Comparison of ENCODE assay signal across 2 cellular contexts in genomic region chr12:125954362-125954761, GRCh38.
TF ChIP-seq lines count a peak whose summit lies in the region.

No MANE protein-coding gene starts in this region.

TF ChIP-seq in GM23338, 12 proteins besides CTCF, POLR2A, EP300 and RAD21:
- TF ChIP-seq ZNF331 (CRISPR knock-in tag; IDR thresholded peaks at IDR 0.05; ENCODE audit: low read depth) (no peak), JUNB (IDR thresholded peaks at IDR 0.05; ENCODE audit: unreplicated experiment) (no peak), EZH2 (IDR thresholded peaks at IDR 0.05; ENCODE audit: low read depth, unreplicated experiment) (no peak), NANOG (IDR thresholded peaks at IDR 0.05; ENCODE audit: borderline replicate concordance) (no peak), CREB1 (CRISPR knock-in tag; IDR thresholded peaks at IDR 0.05; ENCODE audit: low read depth) (no peak), POLR2AphosphoS5 (IDR thresholded peaks at IDR 0.05; ENCODE audit: low read depth) (no peak), ZNF114 (CRISPR knock-in tag; IDR thresholded peaks at IDR 0.05) (no peak), EZH2phosphoT487 (IDR thresholded peaks at IDR 0.05; ENCODE audit: unreplicated experiment) (no peak), STAT1 (IDR thresholded peaks at IDR 0.05; ENCODE audit: unreplicated experiment) (no peak), ETS1 (IDR thresholded peaks at IDR 0.05) (no peak)
- TF ChIP-seq, protein P1, sequence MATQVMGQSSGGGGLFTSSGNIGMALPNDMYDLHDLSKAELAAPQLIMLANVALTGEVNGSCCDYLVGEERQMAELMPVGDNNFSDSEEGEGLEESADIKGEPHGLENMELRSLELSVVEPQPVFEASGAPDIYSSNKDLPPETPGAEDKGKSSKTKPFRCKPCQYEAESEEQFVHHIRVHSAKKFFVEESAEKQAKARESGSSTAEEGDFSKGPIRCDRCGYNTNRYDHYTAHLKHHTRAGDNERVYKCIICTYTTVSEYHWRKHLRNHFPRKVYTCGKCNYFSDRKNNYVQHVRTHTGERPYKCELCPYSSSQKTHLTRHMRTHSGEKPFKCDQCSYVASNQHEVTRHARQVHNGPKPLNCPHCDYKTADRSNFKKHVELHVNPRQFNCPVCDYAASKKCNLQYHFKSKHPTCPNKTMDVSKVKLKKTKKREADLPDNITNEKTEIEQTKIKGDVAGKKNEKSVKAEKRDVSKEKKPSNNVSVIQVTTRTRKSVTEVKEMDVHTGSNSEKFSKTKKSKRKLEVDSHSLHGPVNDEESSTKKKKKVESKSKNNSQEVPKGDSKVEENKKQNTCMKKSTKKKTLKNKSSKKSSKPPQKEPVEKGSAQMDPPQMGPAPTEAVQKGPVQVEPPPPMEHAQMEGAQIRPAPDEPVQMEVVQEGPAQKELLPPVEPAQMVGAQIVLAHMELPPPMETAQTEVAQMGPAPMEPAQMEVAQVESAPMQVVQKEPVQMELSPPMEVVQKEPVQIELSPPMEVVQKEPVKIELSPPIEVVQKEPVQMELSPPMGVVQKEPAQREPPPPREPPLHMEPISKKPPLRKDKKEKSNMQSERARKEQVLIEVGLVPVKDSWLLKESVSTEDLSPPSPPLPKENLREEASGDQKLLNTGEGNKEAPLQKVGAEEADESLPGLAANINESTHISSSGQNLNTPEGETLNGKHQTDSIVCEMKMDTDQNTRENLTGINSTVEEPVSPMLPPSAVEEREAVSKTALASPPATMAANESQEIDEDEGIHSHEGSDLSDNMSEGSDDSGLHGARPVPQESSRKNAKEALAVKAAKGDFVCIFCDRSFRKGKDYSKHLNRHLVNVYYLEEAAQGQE (IDR thresholded peaks at IDR 0.05; ENCODE audit: unreplicated experiment): no peak
- TF ChIP-seq, protein P2, sequence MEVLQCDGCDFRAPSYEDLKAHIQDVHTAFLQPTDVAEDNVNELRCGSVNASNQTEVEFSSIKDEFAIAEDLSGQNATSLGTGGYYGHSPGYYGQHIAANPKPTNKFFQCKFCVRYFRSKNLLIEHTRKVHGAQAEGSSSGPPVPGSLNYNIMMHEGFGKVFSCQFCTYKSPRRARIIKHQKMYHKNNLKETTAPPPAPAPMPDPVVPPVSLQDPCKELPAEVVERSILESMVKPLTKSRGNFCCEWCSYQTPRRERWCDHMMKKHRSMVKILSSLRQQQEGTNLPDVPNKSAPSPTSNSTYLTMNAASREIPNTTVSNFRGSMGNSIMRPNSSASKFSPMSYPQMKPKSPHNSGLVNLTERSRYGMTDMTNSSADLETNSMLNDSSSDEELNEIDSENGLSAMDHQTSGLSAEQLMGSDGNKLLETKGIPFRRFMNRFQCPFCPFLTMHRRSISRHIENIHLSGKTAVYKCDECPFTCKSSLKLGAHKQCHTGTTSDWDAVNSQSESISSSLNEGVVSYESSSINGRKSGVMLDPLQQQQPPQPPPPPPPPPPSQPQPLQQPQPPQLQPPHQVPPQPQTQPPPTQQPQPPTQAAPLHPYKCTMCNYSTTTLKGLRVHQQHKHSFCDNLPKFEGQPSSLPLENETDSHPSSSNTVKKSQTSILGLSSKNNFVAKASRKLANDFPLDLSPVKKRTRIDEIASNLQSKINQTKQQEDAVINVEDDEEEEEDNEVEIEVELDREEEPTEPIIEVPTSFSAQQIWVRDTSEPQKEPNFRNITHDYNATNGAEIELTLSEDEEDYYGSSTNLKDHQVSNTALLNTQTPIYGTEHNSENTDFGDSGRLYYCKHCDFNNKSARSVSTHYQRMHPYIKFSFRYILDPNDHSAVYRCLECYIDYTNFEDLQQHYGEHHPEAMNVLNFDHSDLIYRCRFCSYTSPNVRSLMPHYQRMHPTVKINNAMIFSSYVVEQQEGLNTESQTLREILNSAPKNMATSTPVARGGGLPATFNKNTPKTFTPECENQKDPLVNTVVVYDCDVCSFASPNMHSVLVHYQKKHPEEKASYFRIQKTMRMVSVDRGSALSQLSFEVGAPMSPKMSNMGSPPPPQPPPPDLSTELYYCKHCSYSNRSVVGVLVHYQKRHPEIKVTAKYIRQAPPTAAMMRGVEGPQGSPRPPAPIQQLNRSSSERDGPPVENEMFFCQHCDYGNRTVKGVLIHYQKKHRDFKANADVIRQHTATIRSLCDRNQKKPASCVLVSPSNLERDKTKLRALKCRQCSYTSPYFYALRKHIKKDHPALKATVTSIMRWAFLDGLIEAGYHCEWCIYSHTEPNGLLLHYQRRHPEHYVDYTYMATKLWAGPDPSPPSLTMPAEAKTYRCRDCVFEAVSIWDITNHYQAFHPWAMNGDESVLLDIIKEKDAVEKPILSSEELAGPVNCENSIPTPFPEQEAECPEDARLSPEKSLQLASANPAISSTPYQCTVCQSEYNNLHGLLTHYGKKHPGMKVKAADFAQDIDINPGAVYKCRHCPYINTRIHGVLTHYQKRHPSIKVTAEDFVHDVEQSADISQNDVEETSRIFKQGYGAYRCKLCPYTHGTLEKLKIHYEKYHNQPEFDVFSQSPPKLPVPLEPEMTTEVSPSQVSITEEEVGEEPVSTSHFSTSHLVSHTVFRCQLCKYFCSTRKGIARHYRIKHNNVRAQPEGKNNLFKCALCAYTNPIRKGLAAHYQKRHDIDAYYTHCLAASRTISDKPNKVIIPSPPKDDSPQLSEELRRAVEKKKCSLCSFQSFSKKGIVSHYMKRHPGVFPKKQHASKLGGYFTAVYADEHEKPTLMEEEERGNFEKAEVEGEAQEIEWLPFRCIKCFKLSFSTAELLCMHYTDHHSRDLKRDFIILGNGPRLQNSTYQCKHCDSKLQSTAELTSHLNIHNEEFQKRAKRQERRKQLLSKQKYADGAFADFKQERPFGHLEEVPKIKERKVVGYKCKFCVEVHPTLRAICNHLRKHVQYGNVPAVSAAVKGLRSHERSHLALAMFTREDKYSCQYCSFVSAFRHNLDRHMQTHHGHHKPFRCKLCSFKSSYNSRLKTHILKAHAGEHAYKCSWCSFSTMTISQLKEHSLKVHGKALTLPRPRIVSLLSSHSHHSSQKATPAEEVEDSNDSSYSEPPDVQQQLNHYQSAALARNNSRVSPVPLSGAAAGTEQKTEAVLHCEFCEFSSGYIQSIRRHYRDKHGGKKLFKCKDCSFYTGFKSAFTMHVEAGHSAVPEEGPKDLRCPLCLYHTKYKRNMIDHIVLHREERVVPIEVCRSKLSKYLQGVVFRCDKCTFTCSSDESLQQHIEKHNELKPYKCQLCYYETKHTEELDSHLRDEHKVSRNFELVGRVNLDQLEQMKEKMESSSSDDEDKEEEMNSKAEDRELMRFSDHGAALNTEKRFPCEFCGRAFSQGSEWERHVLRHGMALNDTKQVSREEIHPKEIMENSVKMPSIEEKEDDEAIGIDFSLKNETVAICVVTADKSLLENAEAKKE (CRISPR knock-in tag; IDR thresholded peaks at IDR 0.05): no peak

TF ChIP-seq in H1, 55 proteins besides CTCF, POLR2A, EP300 and RAD21:
- TF ChIP-seq CREB1 (IDR thresholded peaks at IDR 0.05) (no peak), TEAD4 (IDR thresholded peaks at IDR 0.05; ENCODE audit: low read depth, low read length) (peak; percentile 79), SP1 (IDR thresholded peaks at IDR 0.05; ENCODE audit: low read depth, low read length) (no peak), CHD2 (IDR thresholded peaks at IDR 0.05; ENCODE audit: low read length) (no peak), E2F6 (IDR thresholded peaks at IDR 0.05) (no peak)
